19 cellular contexts compared by ENCODE assay signal in genomic region chr6:44631968-44632367, GRCh38.
DNase-seq lines count a peak whose midpoint lies in the region; ATAC-seq, FAIRE-seq and TF ChIP-seq lines count a peak whose summit lies in the region.
"Had no signal": no experiment of that assay in that cellular context is flagged by ENCODE, and none has a peak within 500 bp of the region (broad histone marks: within the 10 kb centered on the region; RNA-seq: fewer than 3 reads in every experiment).

No MANE protein-coding gene starts in this region.

- H3K27me3 ChIP-seq in SJSA1 (replicated peaks) (no peaks in the 10 kb centered on the region), keratinocyte (ENCODE audit: control insufficient read depth, extremely low read depth, insufficient read depth, low read length) (peaks cover 10% of the 10 kb centered on the region), body of pancreas (no peaks in the 10 kb centered on the region)

- H3K4me3 ChIP-seq in SJSA1 (no peak overlapping the region), keratinocyte (ENCODE audit: control insufficient read depth in 2 of 3, extremely low read depth in 1 of 3, insufficient read depth in 2 of 3, low read depth in 1 of 3, low read length in 3 of 3) (no peak overlapping the region), body of pancreas (no peak overlapping the region)
- H3K4me3 ChIP-seq: GM12878, GM23338 had no signal

- H3K27ac Mint-ChIP-seq in HFFc6: no peak overlapping the region
- H3K27ac Mint-ChIP-seq: CD4-positive, alpha-beta memory T cell; GM23338; T-cell had no signal

- no peak overlapping the region for H3K9ac ChIP-seq in keratinocyte (ENCODE audit: control insufficient read depth, extremely low read depth, insufficient read depth, low read length)

- no peak overlapping the region for H3K4me2 ChIP-seq in keratinocyte (ENCODE audit: control insufficient read depth, extremely low read depth, insufficient read depth, low read depth, low read length)
- H3K4me2 ChIP-seq: GM23338 had no signal

- peak; percentile 52 for FAIRE-seq in keratinocyte (lab: Jason Lieb, UNC)
- FAIRE-seq: GM12878 had no signal

- TF ChIP-seq POLR2A in body of pancreas (IDR thresholded peaks at IDR 0.05): no peak

- H3K9me1 ChIP-seq in keratinocyte (ENCODE audit: control insufficient read depth, extremely low read depth, insufficient read depth, low read length): no peaks in the 10 kb centered on the region

- H3K4me1 ChIP-seq in SJSA1 (replicated peaks): peaks cover 43% of the 10 kb centered on the region
- no peaks in the 10 kb centered on the region for H3K4me1 ChIP-seq in keratinocyte (ENCODE audit: control insufficient read depth, extremely low read depth, insufficient read depth, low read length)
- H3K4me1 ChIP-seq in body of pancreas: no peaks in the 10 kb centered on the region

- dilution Hi-C loops in keratinocyte (cut with MboI; ENCODE audit: extremely low pct_ligation_motif_present, low sequenced_read_pairs): no loop called here

- intact Hi-C loops in body of pancreas (cut with DNase I): no loop called here

- H3K79me2 ChIP-seq in keratinocyte (ENCODE audit: control insufficient read depth, insufficient read depth, low read length): no peaks in the 10 kb centered on the region

- H4K20me1 ChIP-seq in keratinocyte (ENCODE audit: control insufficient read depth, extremely low read depth, insufficient read depth, low read length): no peaks in the 10 kb centered on the region

- no peak for ATAC-seq in stimulated activated naive CD8-positive, alpha-beta T cell treated with anti-CD3 and anti-CD28 coated beads, Interleukin-15, Interleukin-2, amounts not matched to agents 100 U/mL and 50 U/mL, for 24 hours
- no peak for ATAC-seq in body of pancreas
- ATAC-seq: GM12878, GM23338, PC-3, T-cell had no signal

- H3K27me3 Mint-ChIP-seq in HFFc6 (ENCODE audit: insufficient read depth): peaks cover 9% of the 10 kb centered on the region

- no peaks in the 10 kb centered on the region for H3K36me3 ChIP-seq in SJSA1
- H3K36me3 ChIP-seq in keratinocyte (ENCODE audit: control insufficient read depth in 2 of 2, extremely low read depth in 1 of 2, insufficient read depth in 2 of 2, low read length in 2 of 2): no peaks in the 10 kb centered on the region
- no peaks in the 10 kb centered on the region for H3K36me3 ChIP-seq in body of pancreas (replicated peaks in 1 of 2; ENCODE audit: insufficient read depth in 1 of 2, low read depth in 2 of 2)

- H3K4me1 Mint-ChIP-seq in HFFc6 (ENCODE audit: low read depth): peaks cover 17% of the 10 kb centered on the region

- peak; percentile 7 for DNase-seq in HFFc6
- peak; percentile 56 to 80 for DNase-seq in SJSA1 (ENCODE audit: low read depth in 1 of 2, low spot score in 2 of 2)
- no peak for DNase-seq in keratinocyte (ENCODE audit: low read depth, low spot score)
- DNase-seq in stimulated activated naive CD8-positive, alpha-beta T cell treated with anti-CD3 and anti-CD28 coated beads, Interleukin-15, Interleukin-2, amounts not matched to agents 100 U/mL and 50 U/mL, for 24 hours: no peak
- DNase-seq in RPMI8226: no peak
- no peak for DNase-seq in body of pancreas
- no peak for DNase-seq in HuH-7 (ENCODE audit: low spot score)
- DNase-seq: Calu3; CD4-positive, alpha-beta memory T cell; DMS53; MM.1S; NCI-H1105 treated with DMSO at 0.1 percent for 48 hours; NCI-H187; NCI-H69; NK-92 treated with Interleukin-12 subunit alpha and Interleukin-12 subunit beta, amount 100 ng/mL, for 24 hours; PC-3; T-cell had no signal

- no peak overlapping the region for H3K4me3 Mint-ChIP-seq in HFFc6
- H3K4me3 Mint-ChIP-seq: CD4-positive, alpha-beta memory T cell; GM23338; T-cell had no signal

- no peak for TF ChIP-seq CTCF in HFFc6 (IDR thresholded peaks at IDR 0.05)
- TF ChIP-seq CTCF in keratinocyte (optimal IDR thresholded peaks at IDR 0.05 in 1 of 3, IDR thresholded peaks at IDR 0.05 in 1 of 3, conservative IDR thresholded peaks at IDR 0.05 in 1 of 3; ENCODE audit: extremely low read depth in 1 of 3, insufficient read depth in 2 of 3, low read length in 3 of 3): no peak
- TF ChIP-seq CTCF in body of pancreas (IDR thresholded peaks at IDR 0.05): no peak

- H3K9me3 Mint-ChIP-seq in HFFc6: no peaks in the 10 kb centered on the region
- H3K9me3 Mint-ChIP-seq: GM23338, T-cell had no signal

- no peak overlapping the region for H2AFZ ChIP-seq in keratinocyte (ENCODE audit: control insufficient read depth, low read length)
- H2AFZ ChIP-seq: GM23338 had no signal

- 50 to 57% methylated on average over 6 of the region's 6 CpGs for WGBS in body of pancreas, 2 donors

- H3K36me3 Mint-ChIP-seq in HFFc6 (ENCODE audit: low read depth): no peaks in the 10 kb centered on the region
- H3K36me3 Mint-ChIP-seq: CD4-positive, alpha-beta memory T cell; T-cell had no signal

- H3K9me3 ChIP-seq in SJSA1 (replicated peaks) (no peaks in the 10 kb centered on the region), keratinocyte (ENCODE audit: control insufficient read depth, low read depth, low read length) (no peaks in the 10 kb centered on the region), body of pancreas (no peaks in the 10 kb centered on the region)

- H3K27ac ChIP-seq in SJSA1 (peak overlapping the region; percentile 84), keratinocyte (ENCODE audit: control insufficient read depth, insufficient read depth, low read length) (no peak overlapping the region), body of pancreas (no peak overlapping the region)

Comparison
In these comparisons a context has a peak if more than half of its experiments do, and no peak if none do; other contexts are left out.
1. DNase-seq: peak in HFFc6 (single experiment) and SJSA1 (2 of 2); none in keratinocyte (single experiment), stimulated activated naive CD8-positive, alpha-beta T cell treated with anti-CD3 and anti-CD28 coated beads, Interleukin-15, Interleukin-2, amounts not matched to agents 100 U/mL and 50 U/mL, for 24 hours (single experiment), RPMI8226 (single experiment), body of pancreas (0 of 4) and HuH-7 (single experiment).